12 cellular contexts compared by ENCODE assay signal in the genomic region with DNA sequence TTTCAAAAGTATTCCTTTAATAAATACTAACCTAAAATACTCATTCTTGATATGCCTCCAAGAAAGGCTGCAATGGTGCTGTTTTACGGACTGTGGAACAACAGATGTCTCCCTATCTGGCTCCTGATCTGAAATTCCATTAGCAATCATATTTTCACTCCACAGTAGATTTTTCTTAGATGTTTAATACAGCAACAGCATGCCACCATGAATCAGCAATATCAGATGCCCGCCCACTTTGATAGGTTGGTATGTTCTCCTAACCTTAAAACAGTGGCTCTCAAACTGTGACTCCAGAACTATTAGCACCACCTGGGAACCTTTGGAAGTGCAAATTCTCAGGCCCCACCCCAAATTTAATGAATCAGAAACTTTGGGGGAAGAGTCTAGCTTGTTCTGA.
DNase-seq lines count a peak whose midpoint lies in the region; TF ChIP-seq lines count a peak whose summit lies in the region.
"Had no signal": no experiment of that assay in that cellular context is flagged by ENCODE, and none has a peak within 500 bp of the region (broad histone marks: within the 10 kb centered on the region; RNA-seq: fewer than 3 reads in every experiment).

No MANE protein-coding gene starts in this region.

- WGBS in GM23248 (ENCODE audit: low coverage in 1 of 2, low lambda C conversion rate in 2 of 2, missing lambda C conversion rate in 2 of 2), 2 experiments = 3 to 9% methylated on average over 2 of the region's 2 CpGs
- WGBS in spleen, 5 donors = 72 to 81% (median 77%) methylated on average over 2 of the region's 2 CpGs

- DNase-seq in AG09319 (ENCODE audit: extremely low read depth, low read depth) = peak; percentile 44
- peak; percentile 83 for DNase-seq in GM23248
- DNase-seq in adipocyte (ENCODE audit: low read depth) = peak; percentile 72
- peak; percentile 42 for DNase-seq in hepatic stellate cell (ENCODE audit: low spot score)
- no peak for DNase-seq in globus pallidus (ENCODE audit: low spot score)
- DNase-seq in NK-92 treated with Interleukin-12 subunit alpha and Interleukin-12 subunit beta, amount 100 ng/mL, for 24 hours (lab: John Stamatoyannopoulos, UW) = no peak
- DNase-seq in spleen = no peak
- no peak for DNase-seq in T-helper 9 cell
- DNase-seq: activated effector memory CD4-positive, alpha-beta T cell treated with Interleukin-2 at 50 U/mL for 16 hours; NCI-H1092 had no signal

- H2AFZ ChIP-seq in GM23248 = 0 out of 2 replicates have a peak overlapping the region, but pooled peaks have one; percentile 1
- H2AFZ ChIP-seq: parathyroid adenoma had no signal

- intact Hi-C loops in spleen (cut with DNase I; ENCODE audit: low total_unique reads) = no loop called here

- H3K79me2 ChIP-seq in GM23248 (ENCODE audit: insufficient read depth) = peaks cover 29% of the 10 kb centered on the region
- H3K79me2 ChIP-seq: parathyroid adenoma had no signal

- 0 out of 2 replicates have a peak overlapping the region, but pooled peaks have one; percentile 12 for H3K9ac ChIP-seq in GM23248
- H3K9ac ChIP-seq in adipocyte (ENCODE audit: low read length) = no peak overlapping the region
- H3K9ac ChIP-seq: parathyroid adenoma had no signal

- H3K9me3 ChIP-seq in GM23248 (ENCODE audit: low read depth) = no peaks in the 10 kb centered on the region
- H3K9me3 ChIP-seq in adipocyte (ENCODE audit: control insufficient read depth, low read length) = no peaks in the 10 kb centered on the region
- no peaks in the 10 kb centered on the region for H3K9me3 ChIP-seq in spleen

- H4K20me1 ChIP-seq in GM23248 (ENCODE audit: insufficient read depth) = no peaks in the 10 kb centered on the region

- H3K36me3 ChIP-seq in GM23248 (ENCODE audit: low read depth) = no peaks in the 10 kb centered on the region
- no peaks in the 10 kb centered on the region for H3K36me3 ChIP-seq in adipocyte (ENCODE audit: control insufficient read depth, insufficient read depth, low read length, severe bottlenecking)
- no peaks in the 10 kb centered on the region for H3K36me3 ChIP-seq in spleen

- H3F3A ChIP-seq in GM23248 (ENCODE audit: insufficient read depth) = peaks cover 17% of the 10 kb centered on the region

- H3K9me2 ChIP-seq in GM23248 (ENCODE audit: insufficient read depth) = no peaks in the 10 kb centered on the region

- TF ChIP-seq CTCF in AG09319 (IDR thresholded peaks at IDR 0.05; ENCODE audit: low read depth, low read length) (no peak; the same call in 1 of the 2 replicates), spleen (IDR thresholded peaks at IDR 0.05 in 8 of 11, conservative IDR thresholded peaks at IDR 0.05 in 3 of 11) (no peak)

- peaks cover 22% of the 10 kb centered on the region for H3K4me1 ChIP-seq in GM23248 (ENCODE audit: insufficient read depth)
- peaks cover 29% of the 10 kb centered on the region for H3K4me1 ChIP-seq in adipocyte (ENCODE audit: control insufficient read depth, insufficient read depth, low read length)
- peaks cover 0 to 17% (median 8%) of the 10 kb centered on the region in 6 donors for H3K4me1 ChIP-seq in spleen
- H3K4me1 ChIP-seq: parathyroid adenoma had no signal

- H3K27me3 ChIP-seq in GM23248 (replicated peaks; ENCODE audit: insufficient read depth) (no peaks in the 10 kb centered on the region), adipocyte (replicated peaks; ENCODE audit: control insufficient read depth, insufficient read depth, low read length) (no peaks in the 10 kb centered on the region), spleen (replicated peaks in 1 of 7) (no peaks in the 10 kb centered on the region)

- H3K4me2 ChIP-seq in GM23248 (ENCODE audit: unreplicated experiment) = peak overlapping the region; percentile 65

- no peak for TF ChIP-seq POLR2A in spleen (IDR thresholded peaks at IDR 0.05)

- H3K4me3 ChIP-seq in GM23248 (peak overlapping the region; percentile 27), adipocyte (ENCODE audit: low read length) (peak overlapping the region; percentile 49), spleen (no peak overlapping the region)

- H3K27ac ChIP-seq in GM23248 (peak overlapping the region; percentile 58), spleen (no peak overlapping the region)
- H3K27ac ChIP-seq: parathyroid adenoma, VCaP had no signal

- in situ Hi-C loops in GM23248 (cut with MboI) = no loop called here

Comparison
In these comparisons a context has a peak if more than half of its experiments do, and no peak if none do; other contexts are left out.
1. DNase-seq: peak in AG09319 (single experiment), GM23248 (single experiment), adipocyte (single experiment) and hepatic stellate cell (single experiment); none in globus pallidus (single experiment), NK-92 treated with Interleukin-12 subunit alpha and Interleukin-12 subunit beta, amount 100 ng/mL, for 24 hours (single experiment), spleen (single experiment) and T-helper 9 cell (single experiment).
2. H3K4me3 ChIP-seq: peak in GM23248 (single experiment) and adipocyte (single experiment); none in spleen (0 of 8).